ENCODE assay signal across 1 cellular context in genomic region chr19:12984683-12985048, GRCh38.
TF ChIP-seq lines count a peak whose summit lies in the region.

No MANE protein-coding gene starts in this region.

TF ChIP-seq in HCT116, 20 proteins besides CTCF, POLR2A, EP300 and RAD21 (continued from another document):
- TF ChIP-seq REST (IDR thresholded peaks at IDR 0.05; ENCODE audit: low read depth) (no peak), CBX3 (IDR thresholded peaks at IDR 0.05; ENCODE audit: low read depth) (no peak), TCF7L2 (IDR thresholded peaks at IDR 0.05; ENCODE audit: borderline replicate concordance, extremely low read depth, insufficient read depth, insufficient read length) (no peak), ZFX (IDR thresholded peaks at IDR 0.05) (no peak)
